Comparison of ENCODE assay signal across 1 cellular context in the genomic region with DNA sequence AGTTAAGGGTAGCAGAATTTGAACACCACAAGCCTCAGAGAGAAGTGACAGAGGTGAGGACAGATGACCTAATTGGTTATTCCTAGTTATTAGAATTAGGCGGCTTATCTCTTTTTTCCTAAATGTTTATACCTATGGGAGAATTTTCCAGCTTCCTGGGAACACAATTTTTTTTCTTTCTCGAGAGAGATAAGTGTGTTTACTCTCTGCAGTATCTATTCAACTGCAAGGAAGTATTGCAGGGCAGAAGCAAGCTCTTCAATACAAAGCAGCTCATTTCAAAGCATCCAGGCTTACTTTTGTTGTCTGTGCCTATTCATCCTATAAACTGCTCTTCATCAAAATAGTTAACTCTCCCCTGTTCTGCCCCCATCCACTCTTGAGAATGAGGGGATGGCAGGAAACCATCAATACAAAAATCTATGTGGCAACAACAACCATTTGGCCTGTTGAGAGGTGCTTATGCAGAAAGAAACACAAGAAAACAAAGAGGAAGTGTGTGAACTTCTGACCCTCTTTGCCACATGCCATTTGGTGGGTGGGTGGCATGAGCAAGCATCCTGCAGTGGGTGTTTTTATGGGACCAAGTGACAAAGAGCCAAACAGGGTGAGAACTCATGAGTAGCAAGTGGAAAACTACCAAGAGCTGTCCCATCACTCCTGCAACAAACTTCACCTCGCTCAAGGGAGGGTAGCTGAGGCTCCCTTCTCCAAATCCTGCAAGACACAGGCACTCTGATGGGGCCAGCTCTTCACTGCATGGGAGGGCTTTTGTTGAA.
TF ChIP-seq lines count a peak whose summit lies in the region.

No MANE protein-coding gene starts in this region.

TF ChIP-seq in GM12878, 131 proteins besides CTCF, POLR2A, EP300 and RAD21 (continued from another document and continues in another):
- TF ChIP-seq, protein P1, sequence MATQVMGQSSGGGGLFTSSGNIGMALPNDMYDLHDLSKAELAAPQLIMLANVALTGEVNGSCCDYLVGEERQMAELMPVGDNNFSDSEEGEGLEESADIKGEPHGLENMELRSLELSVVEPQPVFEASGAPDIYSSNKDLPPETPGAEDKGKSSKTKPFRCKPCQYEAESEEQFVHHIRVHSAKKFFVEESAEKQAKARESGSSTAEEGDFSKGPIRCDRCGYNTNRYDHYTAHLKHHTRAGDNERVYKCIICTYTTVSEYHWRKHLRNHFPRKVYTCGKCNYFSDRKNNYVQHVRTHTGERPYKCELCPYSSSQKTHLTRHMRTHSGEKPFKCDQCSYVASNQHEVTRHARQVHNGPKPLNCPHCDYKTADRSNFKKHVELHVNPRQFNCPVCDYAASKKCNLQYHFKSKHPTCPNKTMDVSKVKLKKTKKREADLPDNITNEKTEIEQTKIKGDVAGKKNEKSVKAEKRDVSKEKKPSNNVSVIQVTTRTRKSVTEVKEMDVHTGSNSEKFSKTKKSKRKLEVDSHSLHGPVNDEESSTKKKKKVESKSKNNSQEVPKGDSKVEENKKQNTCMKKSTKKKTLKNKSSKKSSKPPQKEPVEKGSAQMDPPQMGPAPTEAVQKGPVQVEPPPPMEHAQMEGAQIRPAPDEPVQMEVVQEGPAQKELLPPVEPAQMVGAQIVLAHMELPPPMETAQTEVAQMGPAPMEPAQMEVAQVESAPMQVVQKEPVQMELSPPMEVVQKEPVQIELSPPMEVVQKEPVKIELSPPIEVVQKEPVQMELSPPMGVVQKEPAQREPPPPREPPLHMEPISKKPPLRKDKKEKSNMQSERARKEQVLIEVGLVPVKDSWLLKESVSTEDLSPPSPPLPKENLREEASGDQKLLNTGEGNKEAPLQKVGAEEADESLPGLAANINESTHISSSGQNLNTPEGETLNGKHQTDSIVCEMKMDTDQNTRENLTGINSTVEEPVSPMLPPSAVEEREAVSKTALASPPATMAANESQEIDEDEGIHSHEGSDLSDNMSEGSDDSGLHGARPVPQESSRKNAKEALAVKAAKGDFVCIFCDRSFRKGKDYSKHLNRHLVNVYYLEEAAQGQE (IDR thresholded peaks at IDR 0.05; ENCODE audit: low read depth, low read length) = no peak
- 0 out of 2 replicates have a peak, but pooled peaks have one; percentile 17 for TF ChIP-seq YY1 (IDR thresholded peaks at IDR 0.05; ENCODE audit: low read depth, low read length)
- TF ChIP-seq NFIC (IDR thresholded peaks at IDR 0.05; ENCODE audit: low read depth, low read length) = peak; percentile 41; the same call in 1 of the 2 replicates
- no peak for TF ChIP-seq RCOR1 (conservative IDR thresholded peaks at IDR 0.05; ENCODE audit: low read depth, low read length)
- TF ChIP-seq BCL3 (IDR thresholded peaks at IDR 0.05; ENCODE audit: borderline replicate concordance, insufficient read depth, low read depth, low read length, poor library complexity, severe bottlenecking) = peak; percentile 65
- no peak for TF ChIP-seq SRF (IDR thresholded peaks at IDR 0.05; ENCODE audit: low read depth in 2 of 2, low read length in 2 of 2)
- no peak for TF ChIP-seq TARDBP (IDR thresholded peaks at IDR 0.05; ENCODE audit: borderline replicate concordance)
- peak; percentile 74 for TF ChIP-seq EED (IDR thresholded peaks at IDR 0.05; ENCODE audit: low read depth)
- no peak for TF ChIP-seq HCFC1 (IDR thresholded peaks at IDR 0.05; ENCODE audit: low read length)
- TF ChIP-seq ZSCAN29 (IDR thresholded peaks at IDR 0.05) = no peak
- TF ChIP-seq PAX8 (IDR thresholded peaks at IDR 0.05) = no peak
- TF ChIP-seq CREM (IDR thresholded peaks at IDR 0.05; ENCODE audit: low read depth) = peak; percentile 58; the same call in 1 of the 2 replicates
- TF ChIP-seq BHLHE40 (IDR thresholded peaks at IDR 0.05; ENCODE audit: borderline replicate concordance in 1 of 2, low read depth in 2 of 2, low read length in 1 of 2) = peak in 1 of 2 experiments; percentile 57; a peak in 2 of 4 replicates
- TF ChIP-seq IKZF1 (conservative IDR thresholded peaks at IDR 0.05) = peak; percentile 88
- TF ChIP-seq POU2F2 (IDR thresholded peaks at IDR 0.05; ENCODE audit: borderline replicate concordance, low read depth, low read length) = 0 out of 3 replicates have a peak, but pooled peaks have one; percentile 22
- TF ChIP-seq TCF3 (IDR thresholded peaks at IDR 0.05; ENCODE audit: borderline replicate concordance, insufficient read depth, low read depth, low read length) = 0 out of 2 replicates have a peak, but pooled peaks have one; percentile 31
- TF ChIP-seq GATAD2B (conservative IDR thresholded peaks at IDR 0.05; ENCODE audit: low read depth) = peak; percentile 54; the same call in 1 of the 2 replicates
- no peak for TF ChIP-seq MYB (IDR thresholded peaks at IDR 0.05; ENCODE audit: borderline replicate concordance, low read depth, low read length)
- TF ChIP-seq, protein P2, sequence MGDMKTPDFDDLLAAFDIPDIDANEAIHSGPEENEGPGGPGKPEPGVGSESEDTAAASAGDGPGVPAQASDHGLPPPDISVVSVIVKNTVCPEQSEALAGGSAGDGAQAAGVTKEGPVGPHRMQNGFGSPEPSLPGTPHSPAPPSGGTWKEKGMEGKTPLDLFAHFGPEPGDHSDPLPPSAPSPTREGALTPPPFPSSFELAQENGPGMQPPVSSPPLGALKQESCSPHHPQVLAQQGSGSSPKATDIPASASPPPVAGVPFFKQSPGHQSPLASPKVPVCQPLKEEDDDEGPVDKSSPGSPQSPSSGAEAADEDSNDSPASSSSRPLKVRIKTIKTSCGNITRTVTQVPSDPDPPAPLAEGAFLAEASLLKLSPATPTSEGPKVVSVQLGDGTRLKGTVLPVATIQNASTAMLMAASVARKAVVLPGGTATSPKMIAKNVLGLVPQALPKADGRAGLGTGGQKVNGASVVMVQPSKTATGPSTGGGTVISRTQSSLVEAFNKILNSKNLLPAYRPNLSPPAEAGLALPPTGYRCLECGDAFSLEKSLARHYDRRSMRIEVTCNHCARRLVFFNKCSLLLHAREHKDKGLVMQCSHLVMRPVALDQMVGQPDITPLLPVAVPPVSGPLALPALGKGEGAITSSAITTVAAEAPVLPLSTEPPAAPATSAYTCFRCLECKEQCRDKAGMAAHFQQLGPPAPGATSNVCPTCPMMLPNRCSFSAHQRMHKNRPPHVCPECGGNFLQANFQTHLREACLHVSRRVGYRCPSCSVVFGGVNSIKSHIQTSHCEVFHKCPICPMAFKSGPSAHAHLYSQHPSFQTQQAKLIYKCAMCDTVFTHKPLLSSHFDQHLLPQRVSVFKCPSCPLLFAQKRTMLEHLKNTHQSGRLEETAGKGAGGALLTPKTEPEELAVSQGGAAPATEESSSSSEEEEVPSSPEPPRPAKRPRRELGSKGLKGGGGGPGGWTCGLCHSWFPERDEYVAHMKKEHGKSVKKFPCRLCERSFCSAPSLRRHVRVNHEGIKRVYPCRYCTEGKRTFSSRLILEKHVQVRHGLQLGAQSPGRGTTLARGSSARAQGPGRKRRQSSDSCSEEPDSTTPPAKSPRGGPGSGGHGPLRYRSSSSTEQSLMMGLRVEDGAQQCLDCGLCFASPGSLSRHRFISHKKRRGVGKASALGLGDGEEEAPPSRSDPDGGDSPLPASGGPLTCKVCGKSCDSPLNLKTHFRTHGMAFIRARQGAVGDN (IDR thresholded peaks at IDR 0.05) = peak; percentile 69
- no peak for TF ChIP-seq NR2C2 (IDR thresholded peaks at IDR 0.05; ENCODE audit: borderline replicate concordance, control insufficient read depth, insufficient read length, low read depth)
- TF ChIP-seq BCL11A (IDR thresholded peaks at IDR 0.05; ENCODE audit: low read depth, low read length) = peak; percentile 61; the same call in 1 of the 2 replicates
- TF ChIP-seq SIN3A (IDR thresholded peaks at IDR 0.05; ENCODE audit: low read depth, low read length) = no peak
- TF ChIP-seq ZNF24 (IDR thresholded peaks at IDR 0.05) = peak; percentile 58; the same call in 1 of the 2 replicates
- peak; percentile 55 for TF ChIP-seq MTA2 (IDR thresholded peaks at IDR 0.05; ENCODE audit: low read depth)
- no peak for TF ChIP-seq CBFB (IDR thresholded peaks at IDR 0.05; ENCODE audit: low read depth)
- TF ChIP-seq SP1 (IDR thresholded peaks at IDR 0.05; ENCODE audit: low read depth, low read length) = peak; percentile 59
- no peak for TF ChIP-seq E2F8 (IDR thresholded peaks at IDR 0.05; ENCODE audit: low read depth, partially characterized antibody)
- TF ChIP-seq, protein P3, sequence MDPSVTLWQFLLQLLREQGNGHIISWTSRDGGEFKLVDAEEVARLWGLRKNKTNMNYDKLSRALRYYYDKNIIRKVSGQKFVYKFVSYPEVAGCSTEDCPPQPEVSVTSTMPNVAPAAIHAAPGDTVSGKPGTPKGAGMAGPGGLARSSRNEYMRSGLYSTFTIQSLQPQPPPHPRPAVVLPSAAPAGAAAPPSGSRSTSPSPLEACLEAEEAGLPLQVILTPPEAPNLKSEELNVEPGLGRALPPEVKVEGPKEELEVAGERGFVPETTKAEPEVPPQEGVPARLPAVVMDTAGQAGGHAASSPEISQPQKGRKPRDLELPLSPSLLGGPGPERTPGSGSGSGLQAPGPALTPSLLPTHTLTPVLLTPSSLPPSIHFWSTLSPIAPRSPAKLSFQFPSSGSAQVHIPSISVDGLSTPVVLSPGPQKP (IDR thresholded peaks at IDR 0.05; ENCODE audit: low read depth, low read length) = no peak
- TF ChIP-seq, protein P4, sequence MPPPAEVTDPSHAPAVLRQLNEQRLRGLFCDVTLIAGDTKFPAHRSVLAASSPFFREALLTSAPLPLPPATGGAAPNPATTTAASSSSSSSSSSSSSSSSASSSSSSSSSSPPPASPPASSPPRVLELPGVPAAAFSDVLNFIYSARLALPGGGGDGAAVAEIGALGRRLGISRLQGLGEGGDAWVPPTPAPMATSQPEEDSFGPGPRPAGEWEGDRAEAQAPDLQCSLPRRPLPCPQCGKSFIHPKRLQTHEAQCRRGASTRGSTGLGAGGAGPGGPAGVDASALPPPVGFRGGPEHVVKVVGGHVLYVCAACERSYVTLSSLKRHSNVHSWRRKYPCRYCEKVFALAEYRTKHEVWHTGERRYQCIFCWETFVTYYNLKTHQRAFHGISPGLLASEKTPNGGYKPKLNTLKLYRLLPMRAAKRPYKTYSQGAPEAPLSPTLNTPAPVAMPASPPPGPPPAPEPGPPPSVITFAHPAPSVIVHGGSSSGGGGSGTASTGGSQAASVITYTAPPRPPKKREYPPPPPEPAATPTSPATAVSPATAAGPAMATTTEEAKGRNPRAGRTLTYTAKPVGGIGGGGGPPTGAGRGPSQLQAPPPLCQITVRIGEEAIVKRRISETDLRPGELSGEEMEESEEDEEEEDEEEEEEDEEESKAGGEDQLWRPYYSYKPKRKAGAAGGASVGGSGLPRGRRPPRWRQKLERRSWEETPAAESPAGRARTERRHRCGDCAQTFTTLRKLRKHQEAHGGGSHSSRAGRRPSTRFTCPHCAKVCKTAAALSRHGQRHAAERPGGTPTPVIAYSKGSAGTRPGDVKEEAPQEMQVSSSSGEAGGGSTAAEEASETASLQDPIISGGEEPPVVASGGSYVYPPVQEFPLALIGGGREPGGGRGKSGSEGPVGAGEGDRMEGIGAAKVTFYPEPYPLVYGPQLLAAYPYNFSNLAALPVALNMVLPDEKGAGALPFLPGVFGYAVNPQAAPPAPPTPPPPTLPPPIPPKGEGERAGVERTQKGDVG (CRISPR knock-in tag; IDR thresholded peaks at IDR 0.05) = no peak
- TF ChIP-seq ATF7 (IDR thresholded peaks at IDR 0.05; ENCODE audit: low read depth) = peak; percentile 20; the same call in 1 of the 2 replicates
- TF ChIP-seq NBN (IDR thresholded peaks at IDR 0.05) = peak; percentile 49; the same call in 1 of the 2 replicates
- no peak for TF ChIP-seq ZNF384 (IDR thresholded peaks at IDR 0.05; ENCODE audit: borderline replicate concordance, low read depth, low read length)
- TF ChIP-seq PAX5 (IDR thresholded peaks at IDR 0.05; ENCODE audit: borderline replicate concordance, low read depth, low read length) = peak; percentile 65; the same call in 1 of the 2 replicates
- TF ChIP-seq, protein P5, sequence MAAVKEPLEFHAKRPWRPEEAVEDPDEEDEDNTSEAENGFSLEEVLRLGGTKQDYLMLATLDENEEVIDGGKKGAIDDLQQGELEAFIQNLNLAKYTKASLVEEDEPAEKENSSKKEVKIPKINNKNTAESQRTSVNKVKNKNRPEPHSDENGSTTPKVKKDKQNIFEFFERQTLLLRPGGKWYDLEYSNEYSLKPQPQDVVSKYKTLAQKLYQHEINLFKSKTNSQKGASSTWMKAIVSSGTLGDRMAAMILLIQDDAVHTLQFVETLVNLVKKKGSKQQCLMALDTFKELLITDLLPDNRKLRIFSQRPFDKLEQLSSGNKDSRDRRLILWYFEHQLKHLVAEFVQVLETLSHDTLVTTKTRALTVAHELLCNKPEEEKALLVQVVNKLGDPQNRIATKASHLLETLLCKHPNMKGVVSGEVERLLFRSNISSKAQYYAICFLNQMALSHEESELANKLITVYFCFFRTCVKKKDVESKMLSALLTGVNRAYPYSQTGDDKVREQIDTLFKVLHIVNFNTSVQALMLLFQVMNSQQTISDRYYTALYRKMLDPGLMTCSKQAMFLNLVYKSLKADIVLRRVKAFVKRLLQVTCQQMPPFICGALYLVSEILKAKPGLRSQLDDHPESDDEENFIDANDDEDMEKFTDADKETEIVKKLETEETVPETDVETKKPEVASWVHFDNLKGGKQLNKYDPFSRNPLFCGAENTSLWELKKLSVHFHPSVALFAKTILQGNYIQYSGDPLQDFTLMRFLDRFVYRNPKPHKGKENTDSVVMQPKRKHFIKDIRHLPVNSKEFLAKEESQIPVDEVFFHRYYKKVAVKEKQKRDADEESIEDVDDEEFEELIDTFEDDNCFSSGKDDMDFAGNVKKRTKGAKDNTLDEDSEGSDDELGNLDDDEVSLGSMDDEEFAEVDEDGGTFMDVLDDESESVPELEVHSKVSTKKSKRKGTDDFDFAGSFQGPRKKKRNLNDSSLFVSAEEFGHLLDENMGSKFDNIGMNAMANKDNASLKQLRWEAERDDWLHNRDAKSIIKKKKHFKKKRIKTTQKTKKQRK (IDR thresholded peaks at IDR 0.05; ENCODE audit: low read depth, low read length) = no peak
